24 cellular contexts compared by ENCODE assay signal in genomic region chr1:22572778-22573177, GRCh38. TPM values are rescaled to one million over a fixed set of nuclear protein-coding genes. Genes with fewer than 3 reads are reported as not detected.
"Had no signal": no experiment of that assay in that cellular context is flagged by ENCODE, and none has a peak within 500 bp of the region (broad histone marks: within the 10 kb centered on the region; RNA-seq: fewer than 3 reads in every experiment).

No MANE protein-coding gene starts in this region.

- H3K27me3 ChIP-seq: adrenal gland had no signal

- H3K36me3 ChIP-seq: adrenal gland had no signal

- ATAC-seq: activated CD4-positive, CD25-positive, alpha-beta regulatory T cell treated with anti-CD3 and anti-CD28 coated beads, Interleukin-2, amount 50 U/mL, for 24 hours; activated CD8-positive, alpha-beta T cell treated with anti-CD3 and anti-CD28 coated beads, Interleukin-2, amount 10 ng/mL, durations not matched to agents 7 days and 5 days; PC-3 had no signal

- H3K4me3 ChIP-seq: adrenal gland, SK-N-MC had no signal

- H3K27ac ChIP-seq: adrenal gland, KMS-11, SK-N-MC had no signal

- DNase-seq: activated CD4-positive, alpha-beta T cell treated with anti-CD3 and anti-CD28 coated beads for 4 hours; activated CD8-positive, alpha-beta memory T cell treated with anti-CD3 and anti-CD28 coated beads, Interleukin-2, amount 50 U/mL, for 48 hours; activated CD8-positive, alpha-beta T cell treated with anti-CD3 and anti-CD28 coated beads, Interleukin-2, amount 10 ng/mL, durations not matched to agents 7 days and 5 days; activated naive CD4-positive, alpha-beta T cell treated with anti-CD3 and anti-CD28 coated beads, Interleukin-2, amount 50 U/mL, for 16 hours; activated naive CD8-positive, alpha-beta T cell treated with anti-CD3 and anti-CD28 coated beads, Interleukin-2, amount 10 ng/mL, durations not matched to agents 7 days and 5 days; activated T-cell treated with anti-CD3 and anti-CD28 coated beads, Interleukin-2, amount 50 U/mL, for 1 hour; anterior cingulate cortex; cerebellar nuclear complex; NCI-H1092; NCI-H1417; NCI-H2029 treated with DMSO at 0.1 percent for 48 hours; NCI-H2227 treated with DMSO at 0.1 percent for 48 hours; NCI-H446 treated with DMSO at 0.1 percent for 48 hours; NCI-H82; PC-3; SHP77 treated with DMSO at 0.1 percent for 48 hours; SW 1271 had no signal

- H3K9me3 ChIP-seq: adrenal gland had no signal

- H3K4me1 ChIP-seq: adrenal gland had no signal

RNA-seq across cellular contexts. Expression of gene EPHA8, which starts 9.5 kb away (rescaled TPM):
- total RNA-seq: activated CD8-positive, alpha-beta T cell treated with anti-CD3 and anti-CD28 coated beads, Interleukin-2, amount 10 ng/mL, durations not matched to agents 7 days and 5 days; activated naive CD8-positive, alpha-beta T cell treated with anti-CD3 and anti-CD28 coated beads, Interleukin-2, amount 10 ng/mL, durations not matched to agents 7 days and 5 days; cardiac septum; MCF 10A; T-helper 1 cell treated with Interleukin-12 subunit alpha and Interleukin-12 subunit beta and Interleukin-4 antibody, amounts not matched to agents 30 ng/mL and 1 ng/mL, for 36 hours had no signal
